In genomic region chr14:37592288-37593274, GRCh38 we compare ENCODE assay signal across 11 cellular contexts. TPM values are rescaled to one million over a fixed set of nuclear protein-coding genes. Genes with fewer than 3 reads are reported as not detected.
DNase-seq lines count a peak whose midpoint lies in the region; ATAC-seq, FAIRE-seq and TF ChIP-seq lines count a peak whose summit lies in the region.
"Had no signal": no experiment of that assay in that cellular context is flagged by ENCODE, and none has a peak within 500 bp of the region (broad histone marks: within the 10 kb centered on the region; RNA-seq: fewer than 3 reads in every experiment).

No MANE protein-coding gene starts in this region.

- peaks cover 37% of the 10 kb centered on the region for H3K4me1 Mint-ChIP-seq in endothelial cell (ENCODE audit: unreplicated experiment)

- TF ChIP-seq CTCF in endothelial cell (IDR thresholded peaks at IDR 0.05; ENCODE audit: unreplicated experiment) (no peak), osteoblast (IDR thresholded peaks at IDR 0.05; ENCODE audit: extremely low read depth, low read depth, low read length) (no peak)

- H3K36me3 Mint-ChIP-seq in endothelial cell (ENCODE audit: low read depth, unreplicated experiment), result peaks cover 9% of the 10 kb centered on the region

- H3K27me3 Mint-ChIP-seq in endothelial cell (ENCODE audit: unreplicated experiment), result peaks cover 38% of the 10 kb centered on the region

- peak overlapping the region; percentile 31 for H3K4me3 Mint-ChIP-seq in endothelial cell (ENCODE audit: unreplicated experiment)

- no peaks in the 10 kb centered on the region for H3K36me3 ChIP-seq in osteoblast (ENCODE audit: insufficient read depth, low read length)

- peaks cover 88% of the 10 kb centered on the region for H3K27me3 ChIP-seq in osteoblast (ENCODE audit: insufficient read depth, low read length)

- H3K4me1 ChIP-seq in osteoblast (ENCODE audit: insufficient read depth, low read length), result no peaks in the 10 kb centered on the region

- H3K27ac Mint-ChIP-seq in endothelial cell (ENCODE audit: unreplicated experiment), result no peak overlapping the region
- H3K27ac Mint-ChIP-seq: activated naive CD4-positive, alpha-beta T cell treated with anti-CD3 and anti-CD28 coated beads, Interleukin-2, amount 50 U/mL, for 72 hours had no signal

- peak; percentile 29 for DNase-seq in ELF-1 (ENCODE audit: low read depth, low spot score)
- peak; percentile 66 to 93 (median 91) for DNase-seq in NCI-H1417 (lab: John Stamatoyannopoulos, UW)
- no peak for DNase-seq in endothelial cell (ENCODE audit: low spot score)
- DNase-seq in osteoblast (ENCODE audit: insufficient read length, low spot score, missing footprints), result peak; percentile 65
- DNase-seq in urothelium cell line (ENCODE audit: low spot score), result no peak
- no peak for DNase-seq in RKO (ENCODE audit: low spot score)
- DNase-seq: activated CD4-positive, CD25-positive, alpha-beta regulatory T cell had no signal

- no peak overlapping the region for H3K4me2 ChIP-seq in osteoblast (ENCODE audit: insufficient read depth, low read length)

- no peaks in the 10 kb centered on the region for H4K20me1 ChIP-seq in osteoblast (ENCODE audit: insufficient read depth, low read length)

- H3K9me3 Mint-ChIP-seq in endothelial cell (ENCODE audit: unreplicated experiment), result no peaks in the 10 kb centered on the region

- no peak overlapping the region for H3K27ac ChIP-seq in osteoblast (ENCODE audit: low read depth, low read length)

- FAIRE-seq in urothelium cell line (lab: Jason Lieb, UNC), result no peak
- FAIRE-seq: G401.6 had no signal

- no peak overlapping the region for H2AFZ ChIP-seq in osteoblast (ENCODE audit: low read length)

- H3K9me3 ChIP-seq in osteoblast (ENCODE audit: low read depth, low read length), result no peaks in the 10 kb centered on the region

- H3K4me3 ChIP-seq in osteoblast (ENCODE audit: insufficient read depth, low read length), result no peak overlapping the region

- no peaks in the 10 kb centered on the region for H3K79me2 ChIP-seq in osteoblast (ENCODE audit: insufficient read depth, low read length)

- no peak for ATAC-seq in HG03457 (IDR thresholded peaks at IDR 0.05; ENCODE audit: unreplicated experiment)
- no peak for ATAC-seq in HG03196 (IDR thresholded peaks at IDR 0.05; ENCODE audit: unreplicated experiment)
- ATAC-seq: activated naive CD4-positive, alpha-beta T cell treated with anti-CD3 and anti-CD28 coated beads, Interleukin-2, amount 50 U/mL, for 72 hours had no signal

RNA-seq across cellular contexts. Expression of gene FOXA1, which starts 2.5 kb away (rescaled TPM):
- total RNA-seq in endothelial cell (ENCODE audit: unreplicated experiment) (5.2 TPM), osteoblast (0.36 TPM in 1 of 2 replicates, not detected in the other)

RNA-seq across cellular contexts. Expression of gene TTC6, which starts 2.8 kb away (rescaled TPM):
- 8.5 TPM for total RNA-seq in endothelial cell (ENCODE audit: unreplicated experiment)
- under 0.01 TPM in 2 replicates for total RNA-seq in osteoblast
- total RNA-seq: activated naive CD4-positive, alpha-beta T cell treated with anti-CD3 and anti-CD28 coated beads, Interleukin-2, amount 50 U/mL, for 72 hours had no signal

Comparison
In these comparisons a context has a peak if more than half of its experiments do, and no peak if none do; other contexts are left out.
1. DNase-seq: peak in ELF-1 (single experiment), NCI-H1417 (3 of 3) and osteoblast (single experiment); none in endothelial cell (single experiment), urothelium cell line (single experiment) and RKO (single experiment).